In the genomic region with DNA sequence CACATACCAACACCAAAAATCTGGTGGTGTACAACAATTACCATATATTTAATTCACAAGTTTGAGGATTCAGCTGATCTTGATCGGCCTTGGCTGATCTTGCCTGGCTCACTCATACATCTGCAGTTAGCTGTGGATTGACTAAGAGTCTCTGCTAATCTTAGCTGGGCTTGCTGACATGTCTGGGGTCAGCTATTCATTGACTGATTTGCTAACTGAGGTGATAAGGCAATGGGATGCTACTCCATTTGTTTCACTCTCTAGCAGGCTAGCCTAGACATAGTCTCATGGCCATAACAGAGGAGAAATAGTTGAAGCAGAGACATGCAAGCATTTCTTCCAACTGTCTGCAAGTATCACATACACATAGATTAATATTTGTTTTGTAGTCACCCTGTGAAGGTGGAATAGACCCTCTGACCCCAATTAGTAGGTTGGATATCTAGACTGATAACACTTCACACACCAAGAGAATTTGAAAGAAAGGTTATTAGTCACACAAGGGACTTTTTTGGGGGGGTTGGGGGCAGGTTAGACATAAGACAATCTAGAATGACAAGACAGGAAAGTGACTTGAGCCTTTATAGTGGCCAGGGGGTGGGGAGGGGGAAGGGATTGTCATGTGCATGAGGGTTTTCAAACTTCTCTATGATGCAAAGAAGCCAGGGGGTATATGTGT, we compare ENCODE assay signal across 1 cellular context.
TF ChIP-seq lines count a peak whose summit lies in the region.

No MANE protein-coding gene starts in this region.

TF ChIP-seq in GM12878, 131 proteins besides CTCF, POLR2A, EP300 and RAD21 (continued from another document):
- TF ChIP-seq, protein P1, sequence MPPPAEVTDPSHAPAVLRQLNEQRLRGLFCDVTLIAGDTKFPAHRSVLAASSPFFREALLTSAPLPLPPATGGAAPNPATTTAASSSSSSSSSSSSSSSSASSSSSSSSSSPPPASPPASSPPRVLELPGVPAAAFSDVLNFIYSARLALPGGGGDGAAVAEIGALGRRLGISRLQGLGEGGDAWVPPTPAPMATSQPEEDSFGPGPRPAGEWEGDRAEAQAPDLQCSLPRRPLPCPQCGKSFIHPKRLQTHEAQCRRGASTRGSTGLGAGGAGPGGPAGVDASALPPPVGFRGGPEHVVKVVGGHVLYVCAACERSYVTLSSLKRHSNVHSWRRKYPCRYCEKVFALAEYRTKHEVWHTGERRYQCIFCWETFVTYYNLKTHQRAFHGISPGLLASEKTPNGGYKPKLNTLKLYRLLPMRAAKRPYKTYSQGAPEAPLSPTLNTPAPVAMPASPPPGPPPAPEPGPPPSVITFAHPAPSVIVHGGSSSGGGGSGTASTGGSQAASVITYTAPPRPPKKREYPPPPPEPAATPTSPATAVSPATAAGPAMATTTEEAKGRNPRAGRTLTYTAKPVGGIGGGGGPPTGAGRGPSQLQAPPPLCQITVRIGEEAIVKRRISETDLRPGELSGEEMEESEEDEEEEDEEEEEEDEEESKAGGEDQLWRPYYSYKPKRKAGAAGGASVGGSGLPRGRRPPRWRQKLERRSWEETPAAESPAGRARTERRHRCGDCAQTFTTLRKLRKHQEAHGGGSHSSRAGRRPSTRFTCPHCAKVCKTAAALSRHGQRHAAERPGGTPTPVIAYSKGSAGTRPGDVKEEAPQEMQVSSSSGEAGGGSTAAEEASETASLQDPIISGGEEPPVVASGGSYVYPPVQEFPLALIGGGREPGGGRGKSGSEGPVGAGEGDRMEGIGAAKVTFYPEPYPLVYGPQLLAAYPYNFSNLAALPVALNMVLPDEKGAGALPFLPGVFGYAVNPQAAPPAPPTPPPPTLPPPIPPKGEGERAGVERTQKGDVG (CRISPR knock-in tag; IDR thresholded peaks at IDR 0.05): no peak
